22 cellular contexts compared by ENCODE assay signal in the genomic region with DNA sequence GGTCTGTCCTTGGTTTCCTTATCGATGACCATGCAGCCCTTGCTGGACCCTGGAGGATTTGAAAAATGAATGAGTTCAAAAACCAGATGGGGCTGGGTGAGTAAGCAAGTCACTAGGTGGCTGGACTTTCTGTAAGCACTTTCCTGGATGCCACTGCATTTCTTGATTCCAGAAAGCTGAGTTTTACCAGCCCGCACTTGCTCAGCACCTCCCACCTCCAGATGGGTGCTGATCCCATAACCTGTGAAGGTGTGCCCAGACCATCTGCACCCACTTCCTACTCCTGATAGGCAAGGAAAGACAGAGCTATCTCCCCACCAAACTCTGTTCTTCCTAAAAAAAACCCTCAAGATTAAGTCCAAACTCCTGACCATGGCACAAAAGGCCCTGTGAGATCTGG. TPM values are rescaled to one million over a fixed set of nuclear protein-coding genes. Genes with fewer than 3 reads are reported as not detected.
DNase-seq lines count a peak whose midpoint lies in the region; ATAC-seq and TF ChIP-seq lines count a peak whose summit lies in the region.
"Had no signal": no experiment of that assay in that cellular context is flagged by ENCODE, and none has a peak within 500 bp of the region (broad histone marks: within the 10 kb centered on the region; RNA-seq: fewer than 3 reads in every experiment).

No MANE protein-coding gene starts in this region.

- H3K36me3 Mint-ChIP-seq in dendritic cell treated with granulocyte-macrophage colony-stimulating factor and Interleukin-4, amounts not matched to agents 40 ng/mL and 50 ng/mL, for 4 days (ENCODE audit: low read depth) = peaks cover 88% of the 10 kb centered on the region
- peaks cover 30% of the 10 kb centered on the region for H3K36me3 Mint-ChIP-seq in neural progenitor cell

- ATAC-seq in HG03469 (IDR thresholded peaks at IDR 0.05; ENCODE audit: unreplicated experiment) (no peak), HG02798 (IDR thresholded peaks at IDR 0.05; ENCODE audit: poor library complexity, unreplicated experiment) (no peak)
- ATAC-seq: lower lobe of right lung; stimulated activated memory B cell treated with anti-CD40 and anti-IgM and Interleukin-4, amounts not matched to agents 10 μg/mL and 1 μg/mL and 100 μg/mL, for 72 hours had no signal

- TF ChIP-seq CTCF in mammary epithelial cell (conservative IDR thresholded peaks at IDR 0.05 in 1 of 2, IDR thresholded peaks at IDR 0.05 in 1 of 2; ENCODE audit: extremely low read depth in 1 of 2, insufficient read depth in 1 of 2, low read depth in 1 of 2, low read length in 2 of 2) (no peak), breast epithelium (IDR thresholded peaks at IDR 0.05) (no peak), neural progenitor cell (IDR thresholded peaks at IDR 0.05) (no peak)

- H3K27me3 ChIP-seq in mammary epithelial cell (ENCODE audit: insufficient read depth, low read length) (no peaks in the 10 kb centered on the region), breast epithelium (no peaks in the 10 kb centered on the region), neural progenitor cell (no peaks in the 10 kb centered on the region)
- H3K27me3 ChIP-seq: BE2C, colonic mucosa, thyroid gland had no signal

- dilution Hi-C loops in mammary epithelial cell (cut with HindIII; ENCODE audit: low sequenced_read_pairs) = loop anchor here (5.0 kb wide), 1 partner anchor 100 kb away; no protein-coding TSS in a partner anchor

- CTCF ChIA-PET in mammary epithelial cell (lab: Charles Lee; ENCODE audit: low non-redundant PET) = interaction anchor here (0.6 kb wide), 1 partner anchor 16 kb away, joined by 3 read pairs; no protein-coding TSS in a partner anchor

- H4K20me1 ChIP-seq in mammary epithelial cell (ENCODE audit: insufficient read depth, low read length) = no peaks in the 10 kb centered on the region
- no peaks in the 10 kb centered on the region for H4K20me1 ChIP-seq in neural progenitor cell (ENCODE audit: low read depth)

- intact Hi-C loops in mammary epithelial cell (cut with micrococcal nuclease) (no loop called here), breast epithelium (cut with DNase I; ENCODE audit: low total_unique reads) (no loop called here)
- intact Hi-C loops in dendritic cell treated with granulocyte-macrophage colony-stimulating factor and Interleukin-4, amounts not matched to agents 40 ng/mL and 50 ng/mL, for 4 days (cut with micrococcal nuclease) = no loop called here

- no peak overlapping the region for H3K4me3 Mint-ChIP-seq in dendritic cell treated with granulocyte-macrophage colony-stimulating factor and Interleukin-4, amounts not matched to agents 40 ng/mL and 50 ng/mL, for 4 days
- no peak overlapping the region for H3K4me3 Mint-ChIP-seq in neural progenitor cell
- H3K4me3 Mint-ChIP-seq: stimulated activated memory B cell treated with anti-CD40 and anti-IgM and Interleukin-4, amounts not matched to agents 10 μg/mL and 1 μg/mL and 100 μg/mL, for 72 hours had no signal

- H3K4me1 ChIP-seq in mammary epithelial cell (ENCODE audit: insufficient read depth, low read length) (peaks cover 33% of the 10 kb centered on the region), breast epithelium (peaks cover 0 to 17% of the 10 kb centered on the region in 2 donors), neural progenitor cell (peaks cover 6% of the 10 kb centered on the region)
- H3K4me1 ChIP-seq: colonic mucosa had no signal

- in situ Hi-C loops in mammary epithelial cell (cut with MboI; ENCODE audit: low sequenced_read_pairs in 2 of 2) = loop anchor here in 1 of 2 donors (25.0 kb wide), 1 partner anchor 170 kb away; no protein-coding TSS in a partner anchor

- no peak for TF ChIP-seq POLR2A in breast epithelium (IDR thresholded peaks at IDR 0.05)

- H3K4me3 ChIP-seq in mammary epithelial cell (replicated peaks in 1 of 3; ENCODE audit: insufficient read depth in 1 of 3, low read depth in 2 of 3, low read length in 3 of 3) (no peak overlapping the region), breast epithelium (no peak overlapping the region), neural progenitor cell (no peak overlapping the region)
- H3K4me3 ChIP-seq: colonic mucosa, lower lobe of right lung, SK-N-MC, thyroid gland had no signal

- H2AFZ ChIP-seq in mammary epithelial cell (ENCODE audit: low read depth, low read length) (no peak overlapping the region), neural progenitor cell (replicated peaks) (no peak overlapping the region)

- peak overlapping the region; percentile 18 for H3K4me2 ChIP-seq in mammary epithelial cell (ENCODE audit: insufficient read depth, low read depth, low read length)
- no peak overlapping the region for H3K4me2 ChIP-seq in neural progenitor cell

- H3F3A ChIP-seq in neural progenitor cell (ENCODE audit: low read depth) = no peaks in the 10 kb centered on the region

- H3K9me3 ChIP-seq in mammary epithelial cell (replicated peaks; ENCODE audit: insufficient read depth, low read length) = no peaks in the 10 kb centered on the region
- no peaks in the 10 kb centered on the region for H3K9me3 ChIP-seq in breast epithelium
- no peaks in the 10 kb centered on the region for H3K9me3 ChIP-seq in neural progenitor cell (ENCODE audit: low read depth)
- H3K9me3 ChIP-seq: BE2C, colonic mucosa, lower lobe of right lung, thyroid gland had no signal

- H3K36me3 ChIP-seq in mammary epithelial cell (ENCODE audit: insufficient read depth, low read length) = peaks cover 16% of the 10 kb centered on the region
- no peaks in the 10 kb centered on the region for H3K36me3 ChIP-seq in breast epithelium
- no peaks in the 10 kb centered on the region for H3K36me3 ChIP-seq in neural progenitor cell

- H3K79me2 ChIP-seq in mammary epithelial cell (ENCODE audit: insufficient read depth, low read length) = no peaks in the 10 kb centered on the region
- no peaks in the 10 kb centered on the region for H3K79me2 ChIP-seq in neural progenitor cell (ENCODE audit: low read depth)

- H3K9ac ChIP-seq in mammary epithelial cell (ENCODE audit: insufficient read depth, low read length) (no peak overlapping the region), neural progenitor cell (no peak overlapping the region)

- peaks cover 14% of the 10 kb centered on the region for H3K4me1 Mint-ChIP-seq in dendritic cell treated with granulocyte-macrophage colony-stimulating factor and Interleukin-4, amounts not matched to agents 40 ng/mL and 50 ng/mL, for 4 days (ENCODE audit: low read depth)
- H3K4me1 Mint-ChIP-seq in neural progenitor cell = peaks cover 6% of the 10 kb centered on the region

- peak overlapping the region; percentile 16 for H3K27ac Mint-ChIP-seq in dendritic cell treated with granulocyte-macrophage colony-stimulating factor and Interleukin-4, amounts not matched to agents 40 ng/mL and 50 ng/mL, for 4 days
- H3K27ac Mint-ChIP-seq in neural progenitor cell = peak overlapping the region; percentile 21
- H3K27ac Mint-ChIP-seq: stimulated activated memory B cell treated with anti-CD40 and anti-IgM and Interleukin-4, amounts not matched to agents 10 μg/mL and 1 μg/mL and 100 μg/mL, for 72 hours had no signal

- H3K27ac ChIP-seq in mammary epithelial cell (ENCODE audit: insufficient read depth, low read depth, low read length) = no peak overlapping the region
- no peak overlapping the region for H3K27ac ChIP-seq in breast epithelium
- no peak overlapping the region for H3K27ac ChIP-seq in neural progenitor cell
- H3K27ac ChIP-seq: colonic mucosa, lower lobe of right lung, SK-N-MC had no signal

- WGBS in mammary epithelial cell (ENCODE audit: low coverage, missing lambda C conversion rate) = 67% methylated on average over 2 of the region's 2 CpGs

- BruUV-seq in mammary epithelial cell (replicated peaks; lab: Mats Ljungman, UMichigan) = no TSS peak

- no peaks in the 10 kb centered on the region for H3K9me3 Mint-ChIP-seq in dendritic cell treated with granulocyte-macrophage colony-stimulating factor and Interleukin-4, amounts not matched to agents 40 ng/mL and 50 ng/mL, for 4 days
- H3K9me3 Mint-ChIP-seq in neural progenitor cell = no peaks in the 10 kb centered on the region
- H3K9me3 Mint-ChIP-seq: stimulated activated memory B cell treated with anti-CD40 and anti-IgM and Interleukin-4, amounts not matched to agents 10 μg/mL and 1 μg/mL and 100 μg/mL, for 72 hours had no signal

- DNase-seq in mammary epithelial cell (peak; percentile 54), breast epithelium (ENCODE audit: low spot score in 2 of 2) (no peak), neural progenitor cell (ENCODE audit: low spot score) (no peak), T-helper 9 cell (no peak), middle frontal gyrus (ENCODE audit: extremely low spot score, low spot score) (no peak)
- DNase-seq: activated T-cell treated with anti-CD3 and anti-CD28 coated beads for 4 hours; colonic mucosa; GOT3; IMR-90; islet precursor cell; lower lobe of right lung; NCI-H1105 treated with DMSO at 0.1 percent for 48 hours; NCI-H2081 treated with DMSO at 0.1 percent for 48 hours; small intestine; stimulated activated CD4-positive, alpha-beta T cell treated with anti-CD3 and anti-CD28 coated beads, Interleukin-2, amount 100 ng/mL, for 24 hours had no signal

- H3K27me3 Mint-ChIP-seq in dendritic cell treated with granulocyte-macrophage colony-stimulating factor and Interleukin-4, amounts not matched to agents 40 ng/mL and 50 ng/mL, for 4 days = no peaks in the 10 kb centered on the region
- peaks cover 6% of the 10 kb centered on the region for H3K27me3 Mint-ChIP-seq in neural progenitor cell (ENCODE audit: insufficient read depth, low read depth)
- H3K27me3 Mint-ChIP-seq: stimulated activated memory B cell treated with anti-CD40 and anti-IgM and Interleukin-4, amounts not matched to agents 10 μg/mL and 1 μg/mL and 100 μg/mL, for 72 hours had no signal

RNA-seq across cellular contexts. Expression of gene ASCC2, which starts 21.1 kb away (rescaled TPM):
- total RNA-seq in mammary epithelial cell = 10 to 100 TPM; 41.3 to 72.2 TPM
- 41.7 TPM for polyA plus RNA-seq in mammary epithelial cell
- 155 TPM for polyA minus RNA-seq in mammary epithelial cell
- total RNA-seq in breast epithelium = 10 to 100 TPM; 37.0 to 60.3 (median 45.8) TPM
- total RNA-seq in neural progenitor cell (ENCODE audit: low replicate concordance) = 16.1 and 17.3 TPM in 2 replicates

RNA-seq across cellular contexts. Expression of gene UQCR10, which starts 49.8 kb away (rescaled TPM):
- total RNA-seq in mammary epithelial cell (10 to 100 TPM; 49.3 to 95.2 TPM), breast epithelium (10 to 100 TPM; 61.2 to 74.1 (median 68.3) TPM), neural progenitor cell (ENCODE audit: low replicate concordance) (48.7 and 57.5 TPM in 2 replicates)
- 178 TPM for polyA plus RNA-seq in mammary epithelial cell
- 76.8 TPM for polyA minus RNA-seq in mammary epithelial cell

RNA-seq across cellular contexts. Expression of gene ZMAT5, which starts 50.2 kb away (rescaled TPM):
- 10 to 100 TPM; 15.3 to 15.5 TPM for total RNA-seq in mammary epithelial cell
- 15.1 TPM for polyA plus RNA-seq in mammary epithelial cell
- 11.3 TPM for polyA minus RNA-seq in mammary epithelial cell
- 10 to 100 TPM; 22.5 to 26.2 (median 23.0) TPM for total RNA-seq in breast epithelium
- total RNA-seq in neural progenitor cell (ENCODE audit: low replicate concordance) = 20.8 and 26.7 TPM in 2 replicates
